In the genomic region with DNA sequence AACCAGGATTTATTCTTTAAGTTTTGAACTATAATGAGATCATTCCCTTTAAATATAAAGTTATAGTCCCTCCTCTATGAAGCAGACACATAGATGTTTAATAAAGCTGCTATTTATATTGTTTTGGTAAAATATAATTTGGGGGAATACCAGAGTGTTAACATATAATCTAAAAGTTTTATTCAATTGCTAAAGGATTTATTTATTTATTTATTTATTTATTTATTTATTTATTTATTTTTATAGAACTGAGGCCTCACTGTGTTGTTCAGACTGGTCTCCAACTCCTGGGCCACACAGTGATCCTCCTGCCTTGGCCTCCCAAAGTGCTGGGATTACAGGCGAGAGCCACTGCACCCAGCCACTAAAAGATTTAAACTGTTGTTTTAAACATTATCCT, we compare ENCODE assay signal across 35 cellular contexts.
"Had no signal": no experiment of that assay in that cellular context is flagged by ENCODE, and none has a peak within 500 bp of the region (broad histone marks: within the 10 kb centered on the region; RNA-seq: fewer than 3 reads in every experiment).

No MANE protein-coding gene starts in this region.

- H3K9me3 ChIP-seq: MG63 had no signal

- DNase-seq: Kasumi-1, MG63, MM.1S, MV-4-11, NCI-H1048, NCI-H1092, NCI-H1092 treated with DMSO at 0.1 percent for 48 hours, NCI-H1105, NCI-H1105 treated with DMSO at 0.1 percent for 48 hours, NCI-H1417, NCI-H1417 treated with DMSO at 0.1 percent for 48 hours, NCI-H1436, NCI-H1436 treated with DMSO at 0.1 percent for 48 hours, NCI-H146, NCI-H1694, NCI-H1694 treated with DMSO at 0.1 percent for 48 hours, NCI-H187, NCI-H187 treated with DMSO at 0.1 percent for 48 hours, NCI-H1930, NCI-H2029, NCI-H2029 treated with DMSO at 0.1 percent for 48 hours, NCI-H2081, NCI-H2081 treated with DMSO at 0.1 percent for 48 hours, NCI-H2107, NCI-H2171, NCI-H2171 treated with DMSO at 0.1 percent for 48 hours, NCI-H2227 treated with DMSO at 0.1 percent for 48 hours, NCI-H226, NCI-H345, NCI-H446, NCI-H446 treated with DMSO at 0.1 percent for 48 hours, NCI-H510A, NCI-H510A treated with DMSO at 0.1 percent for 48 hours, NCI-H524, NCI-H524 treated with DMSO at 0.1 percent for 48 hours had no signal

- H3K4me3 ChIP-seq: MG63 had no signal
